ENCODE assay signal across 8 cellular contexts in genomic region chr12:10212623-10213131, GRCh38. TPM values are rescaled to one million over a fixed set of nuclear protein-coding genes. Genes with fewer than 3 reads are reported as not detected.
DNase-seq lines count a peak whose midpoint lies in the region; ATAC-seq and TF ChIP-seq lines count a peak whose summit lies in the region.

Gene GABARAPL1, plus strand, starts transcription at chr12:10212877. Its CDS starts 253 bp downstream, at chr12:10213130.

- no peaks in the 10 kb centered on the region for H3K9me3 Mint-ChIP-seq in IgD-negative memory B cell
- no peaks in the 10 kb centered on the region for H3K9me3 Mint-ChIP-seq in activated naive CD8-positive, alpha-beta T cell (ENCODE audit: low read depth)
- H3K9me3 Mint-ChIP-seq in glutamatergic neuron (ENCODE audit: unreplicated experiment) = peaks cover 13% of the 10 kb centered on the region

- H3K27me3 Mint-ChIP-seq in IgD-negative memory B cell (peaks cover 20% of the 10 kb centered on the region), glutamatergic neuron (ENCODE audit: unreplicated experiment) (peaks cover 4% of the 10 kb centered on the region)
- no peaks in the 10 kb centered on the region for H3K27me3 Mint-ChIP-seq in activated naive CD8-positive, alpha-beta T cell

- no peak for TF ChIP-seq CTCF in C4-2B (conservative IDR thresholded peaks at IDR 0.05)
- no peak for TF ChIP-seq CTCF in glutamatergic neuron (IDR thresholded peaks at IDR 0.05; ENCODE audit: partially characterized antibody, unreplicated experiment)
- no peak for TF ChIP-seq CTCF in omental fat pad (IDR thresholded peaks at IDR 0.05)

- H3K4me1 Mint-ChIP-seq in IgD-negative memory B cell (peaks cover 2 to 21% (median 5%) of the 10 kb centered on the region in 3 donors), glutamatergic neuron (ENCODE audit: low read depth, unreplicated experiment) (peaks cover 7% of the 10 kb centered on the region)
- H3K4me1 Mint-ChIP-seq in activated naive CD8-positive, alpha-beta T cell (ENCODE audit: low read depth) = peaks cover 34% of the 10 kb centered on the region

- no peaks in the 10 kb centered on the region for H3K36me3 ChIP-seq in SK-N-MC (ENCODE audit: insufficient read depth, low read length)

- peak within 1 kb of the TSS; percentile 75 for H3K9ac ChIP-seq in SK-N-MC (ENCODE audit: insufficient read length)

- ATAC-seq in GM19467 (IDR thresholded peaks at IDR 0.05; ENCODE audit: unreplicated experiment) = peak; percentile 61
- ATAC-seq in omental fat pad (ENCODE audit: low FRiP score) = peak; percentile 88

- peak within 1 kb of the TSS; percentile 91 for H3K4me3 ChIP-seq in SK-N-MC

- H3K27ac ChIP-seq in C4-2B (peak within 1 kb of the TSS; percentile 77), SK-N-MC (peak within 1 kb of the TSS; percentile 71)

- H3K27ac Mint-ChIP-seq in IgD-negative memory B cell = peak within 1 kb of the TSS; percentile 63 to 94 (median 86)
- H3K27ac Mint-ChIP-seq in activated naive CD8-positive, alpha-beta T cell = peak within 1 kb of the TSS; percentile 95
- peak within 1 kb of the TSS; percentile 95 for H3K27ac Mint-ChIP-seq in glutamatergic neuron (ENCODE audit: unreplicated experiment)

- H3K36me3 Mint-ChIP-seq in IgD-negative memory B cell = no peaks in the 10 kb centered on the region
- H3K36me3 Mint-ChIP-seq in activated naive CD8-positive, alpha-beta T cell = no peaks in the 10 kb centered on the region
- no peaks in the 10 kb centered on the region for H3K36me3 Mint-ChIP-seq in glutamatergic neuron (ENCODE audit: unreplicated experiment)

- DNase-seq in SK-N-MC (ENCODE audit: low read depth, low spot score) (no peak), glutamatergic neuron (peak; percentile 84), omental fat pad (ENCODE audit: low spot score) (peak; percentile 49), superior temporal gyrus (ENCODE audit: extremely low spot score) (peak; percentile 87)

- H3K4me3 Mint-ChIP-seq in IgD-negative memory B cell = peak within 1 kb of the TSS; percentile 90 to 95 (median 94)
- peak within 1 kb of the TSS; percentile 95 for H3K4me3 Mint-ChIP-seq in activated naive CD8-positive, alpha-beta T cell
- peak within 1 kb of the TSS; percentile 97 for H3K4me3 Mint-ChIP-seq in glutamatergic neuron (ENCODE audit: unreplicated experiment)

- no peaks in the 10 kb centered on the region for H3K9me3 ChIP-seq in SK-N-MC (ENCODE audit: low read depth, low read length)

RNA-seq across cellular contexts. Expression of gene GABARAPL1, which starts in this region (rescaled TPM):
- polyA plus RNA-seq in IgD-negative memory B cell = 0.68 TPM
- total RNA-seq in glutamatergic neuron (ENCODE audit: unreplicated experiment) (110 TPM), omental fat pad (100 to 1,000 TPM; 165 to 335 (median 268) TPM)
